ENCODE assay signal across 19 cellular contexts in the genomic region with DNA sequence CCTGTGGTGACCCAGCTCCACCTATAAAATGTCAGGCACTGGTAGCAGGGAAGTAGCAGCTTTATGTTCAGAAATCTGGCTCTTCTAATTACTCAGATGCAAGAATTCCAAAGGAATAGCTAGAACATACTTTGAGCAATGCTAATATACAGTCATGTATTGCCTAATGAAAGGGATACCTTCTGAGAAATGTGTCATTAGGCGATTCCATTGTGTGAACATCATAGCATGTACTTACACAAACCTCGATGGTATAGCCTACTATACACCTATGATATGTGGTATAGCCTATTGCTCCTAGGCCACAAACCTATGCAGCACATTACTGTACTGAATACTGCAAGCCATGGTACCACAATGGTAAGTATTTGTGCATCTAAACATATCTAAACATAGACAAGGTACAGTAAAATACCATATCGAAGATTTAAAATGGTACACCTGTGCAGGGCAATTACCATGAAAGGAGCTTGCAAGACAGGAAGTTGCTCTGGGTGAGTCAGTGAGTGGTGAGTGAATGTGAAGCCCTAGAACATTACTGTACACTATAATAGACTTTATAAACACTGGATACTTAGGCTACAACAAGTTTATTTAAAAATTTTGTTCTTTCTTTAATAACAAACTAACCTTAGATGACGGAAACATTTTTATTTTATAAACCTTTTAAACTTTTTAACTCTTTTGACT. TPM values are rescaled to one million over a fixed set of nuclear protein-coding genes. Genes with fewer than 3 reads are reported as not detected.
DNase-seq lines count a peak whose midpoint lies in the region; ATAC-seq, FAIRE-seq and TF ChIP-seq lines count a peak whose summit lies in the region.
"Had no signal": no experiment of that assay in that cellular context is flagged by ENCODE, and none has a peak within 500 bp of the region (broad histone marks: within the 10 kb centered on the region; RNA-seq: fewer than 3 reads in every experiment).

No MANE protein-coding gene starts in this region.

- no peak for TF ChIP-seq POLR2A in endothelial cell of umbilical vein (IDR thresholded peaks at IDR 0.05; ENCODE audit: low read depth, low read length)

- H3K4me3 ChIP-seq in GM23248, result no peak overlapping the region
- H3K4me3 ChIP-seq in PC-3 (ENCODE audit: low read length), result no peak overlapping the region
- no peak overlapping the region for H3K4me3 ChIP-seq in endothelial cell of umbilical vein (replicated peaks in 1 of 3; ENCODE audit: insufficient read depth in 1 of 3, low read depth in 1 of 3, low read length in 3 of 3)
- H3K4me3 ChIP-seq: left ventricle myocardium inferior, mucosa of descending colon, neural progenitor cell, stomach had no signal

- ATAC-seq in PC-3 (peak; percentile 98), Right ventricle myocardium inferior (no peak), HG03196 (IDR thresholded peaks at IDR 0.05; ENCODE audit: unreplicated experiment) (no peak)
- ATAC-seq: mucosa of descending colon had no signal

- CTCF ChIA-PET in PC-3 (lab: Charles Lee), result interaction anchor here (0.5 kb wide), 1 partner anchor 217 kb away, joined by 3 read pairs; no protein-coding TSS in a partner anchor
- CTCF ChIA-PET in endothelial cell of umbilical vein (lab: Charles Lee), result interaction anchor here (1.2 kb wide), 2 partner anchors 28 to 131 kb away, joined by 3 to 4 read pairs; no protein-coding TSS in a partner anchor

- H3K36me3 ChIP-seq in GM23248 (ENCODE audit: low read depth), result no peaks in the 10 kb centered on the region
- H3K36me3 ChIP-seq in PC-3 (ENCODE audit: low read depth, low read length), result no peaks in the 10 kb centered on the region
- no peaks in the 10 kb centered on the region for H3K36me3 ChIP-seq in endothelial cell of umbilical vein (ENCODE audit: control insufficient read depth in 2 of 2, extremely low read depth in 1 of 2, insufficient read depth in 2 of 2, low read length in 2 of 2)
- H3K36me3 ChIP-seq: left ventricle myocardium inferior, neural progenitor cell, stomach had no signal

- H3K9me1 ChIP-seq in endothelial cell of umbilical vein (replicated peaks; ENCODE audit: control insufficient read depth, extremely low read depth, insufficient read depth, low read length), result no peaks in the 10 kb centered on the region

- peak; percentile 60 for DNase-seq in GM23248
- DNase-seq in PC-3, result peak; percentile 66
- peak; percentile 24 for DNase-seq in endothelial cell of umbilical vein (ENCODE audit: low read depth, low spot score)
- DNase-seq in non-pigmented ciliary epithelial cell (ENCODE audit: low read depth), result peak; percentile 15
- no peak for DNase-seq in superior temporal gyrus (ENCODE audit: extremely low spot score)
- no peak for DNase-seq in Right ventricle myocardium inferior (ENCODE audit: missing footprints)
- DNase-seq in pons (ENCODE audit: low spot score), result no peak
- DNase-seq: activated CD4-positive, alpha-beta T cell treated with anti-CD3 and anti-CD28 coated beads for 48 hours; activated CD8-positive, alpha-beta memory T cell treated with anti-CD3 and anti-CD28 coated beads, Interleukin-2, amount 50 U/mL, for 4 hours; activated effector memory CD4-positive, alpha-beta T cell treated with anti-CD3 and anti-CD28 coated beads, Interleukin-2, amount 50 U/mL, for 16 hours; H9; left ventricle myocardium inferior; mucosa of descending colon; NCI-H1417; NCI-H2171; stomach had no signal

- H3K4me1 ChIP-seq in GM23248 (ENCODE audit: insufficient read depth) (peaks cover 13% of the 10 kb centered on the region), PC-3 (ENCODE audit: insufficient read depth, low read length) (peaks cover 6% of the 10 kb centered on the region; the same call in 1 of the 2 replicates), endothelial cell of umbilical vein (ENCODE audit: control insufficient read depth, extremely low read depth, insufficient read depth, low read length) (no peaks in the 10 kb centered on the region)
- H3K4me1 ChIP-seq: left ventricle myocardium inferior, neural progenitor cell, stomach had no signal

- H3K4me2 ChIP-seq in GM23248 (ENCODE audit: unreplicated experiment), result no peak overlapping the region
- H3K4me2 ChIP-seq in PC-3 (ENCODE audit: low read length), result peak overlapping the region; percentile 42; the same call in 1 of the 2 replicates
- H3K4me2 ChIP-seq in endothelial cell of umbilical vein (ENCODE audit: insufficient read depth, low read length), result no peak overlapping the region
- H3K4me2 ChIP-seq: neural progenitor cell had no signal

- no peak for FAIRE-seq in endothelial cell of umbilical vein (lab: Jason Lieb, UNC)
- FAIRE-seq: urothelium cell line had no signal

- H3K9me3 ChIP-seq in GM23248 (ENCODE audit: low read depth) (no peaks in the 10 kb centered on the region), PC-3 (ENCODE audit: low read length) (peaks cover 4% of the 10 kb centered on the region; the same call in 1 of the 2 replicates), endothelial cell of umbilical vein (replicated peaks; ENCODE audit: control insufficient read depth, insufficient read depth, low read length) (no peaks in the 10 kb centered on the region)
- H3K9me3 ChIP-seq: left ventricle myocardium inferior, mucosa of descending colon, stomach had no signal

- H3K27me3 ChIP-seq in GM23248 (replicated peaks; ENCODE audit: insufficient read depth) (no peaks in the 10 kb centered on the region), PC-3 (ENCODE audit: low read length) (no peaks in the 10 kb centered on the region), endothelial cell of umbilical vein (ENCODE audit: control insufficient read depth in 2 of 2, insufficient read depth in 2 of 2, low read length in 2 of 2) (no peaks in the 10 kb centered on the region)
- H3K27me3 ChIP-seq: neural progenitor cell, stomach had no signal

- dilution Hi-C loops in endothelial cell of umbilical vein (cut with MboI; ENCODE audit: extremely low pct_ligation_motif_present, low sequenced_read_pairs), result no loop called here

- BruUV-seq in PC-3 (replicated peaks; lab: Mats Ljungman, UMichigan), result no TSS peak
- BruUV-seq in endothelial cell of umbilical vein (replicated peaks; lab: Mats Ljungman, UMichigan), result no TSS peak

- TF ChIP-seq CTCF in PC-3 (conservative IDR thresholded peaks at IDR 0.05; ENCODE audit: low read depth, low read length), result no peak
- TF ChIP-seq CTCF in endothelial cell of umbilical vein (IDR thresholded peaks at IDR 0.05; ENCODE audit: extremely low read depth in 1 of 2, insufficient read depth in 1 of 2, low read depth in 1 of 2, low read length in 2 of 2), result no peak

- no peak overlapping the region for H3K9ac ChIP-seq in GM23248
- H3K9ac ChIP-seq in PC-3 (ENCODE audit: low read length), result no peak overlapping the region
- no peak overlapping the region for H3K9ac ChIP-seq in endothelial cell of umbilical vein (replicated peaks; ENCODE audit: extremely low read depth, insufficient read depth, low read length)
- H3K9ac ChIP-seq: neural progenitor cell had no signal

- POLR2A ChIA-PET in PC-3 (lab: Charles Lee; ENCODE audit: unreplicated experiment), result no interaction called here
- POLR2A ChIA-PET in endothelial cell of umbilical vein (lab: Charles Lee), result no interaction called here

- H3K27ac ChIP-seq in GM23248, result no peak overlapping the region
- H3K27ac ChIP-seq in PC-3 (ENCODE audit: low read length), result no peak overlapping the region
- H3K27ac ChIP-seq in endothelial cell of umbilical vein (ENCODE audit: insufficient read depth, low read depth, low read length), result no peak overlapping the region
- H3K27ac ChIP-seq: left ventricle myocardium inferior, neural progenitor cell, stomach had no signal

- H4K20me1 ChIP-seq in GM23248 (ENCODE audit: insufficient read depth), result no peaks in the 10 kb centered on the region
- H4K20me1 ChIP-seq in PC-3 (ENCODE audit: low read length), result no peaks in the 10 kb centered on the region
- no peaks in the 10 kb centered on the region for H4K20me1 ChIP-seq in endothelial cell of umbilical vein (replicated peaks; ENCODE audit: control insufficient read depth, extremely low read depth, insufficient read depth, low read length)

- H3K9me2 ChIP-seq in GM23248 (ENCODE audit: insufficient read depth), result no peaks in the 10 kb centered on the region
- H3K9me2 ChIP-seq in PC-3 (replicated peaks; ENCODE audit: low read length), result 0 out of 2 replicates have a peak, but pooled peaks cover 5% of the 10 kb centered on the region

- 58 to 59% methylated on average over 4 of the region's 4 CpGs for WGBS in GM23248 (ENCODE audit: low coverage in 1 of 2, low lambda C conversion rate in 2 of 2, missing lambda C conversion rate in 2 of 2), 2 experiments

- intact Hi-C loops in PC-3 (cut with micrococcal nuclease) (no loop called here), endothelial cell of umbilical vein (cut with micrococcal nuclease) (no loop called here), Right ventricle myocardium inferior (cut with DNase I) (loop anchor here (10.0 kb wide), 1 partner anchor 218 kb away; no protein-coding TSS in a partner anchor)

- in situ Hi-C loops in GM23248 (cut with MboI), result no loop called here

- H2AFZ ChIP-seq in GM23248, result no peak overlapping the region
- H2AFZ ChIP-seq in PC-3 (ENCODE audit: low read length), result no peak overlapping the region
- H2AFZ ChIP-seq in endothelial cell of umbilical vein (ENCODE audit: low read depth, low read length), result no peak overlapping the region
- H2AFZ ChIP-seq: neural progenitor cell had no signal

- no peaks in the 10 kb centered on the region for H3K79me2 ChIP-seq in GM23248 (ENCODE audit: insufficient read depth)
- no peaks in the 10 kb centered on the region for H3K79me2 ChIP-seq in PC-3 (ENCODE audit: low read length)
- no peaks in the 10 kb centered on the region for H3K79me2 ChIP-seq in endothelial cell of umbilical vein (ENCODE audit: control insufficient read depth, insufficient read depth, low read length)

- H3F3A ChIP-seq in GM23248 (ENCODE audit: insufficient read depth) (peaks cover 7% of the 10 kb centered on the region; the same call in 1 of the 2 replicates), PC-3 (ENCODE audit: low read length, unreplicated experiment) (no peaks in the 10 kb centered on the region)

TF ChIP-seq in endothelial cell of umbilical vein, 7 proteins besides CTCF, POLR2A, EP300 and RAD21:
- TF ChIP-seq FOS (IDR thresholded peaks at IDR 0.05; ENCODE audit: borderline replicate concordance, insufficient read depth, low read length) (peak; percentile 59), JUN (IDR thresholded peaks at IDR 0.05; ENCODE audit: borderline replicate concordance, insufficient read depth, insufficient read length, low read depth) (no peak)

RNA-seq across cellular contexts. Expression of a gene that starts 50.3 kb away (rescaled TPM):
- total RNA-seq in GM23248 (2014; rRNA removed; shearing (Covaris generic)), result 16.0 and 18.6 TPM in 2 replicates
- 8.6 and 9.2 TPM in 2 replicates for polyA plus RNA-seq in GM23248 (2016; fragmentation: Nextera tagmentation; extraction: Ambion mirVana)
- 12.1 and 14.0 TPM in 2 replicates for total RNA-seq in PC-3 (2014; rRNA removed)
- total RNA-seq in endothelial cell of umbilical vein, result 15.9 and 17.5 TPM in 2 replicates
- polyA plus RNA-seq in endothelial cell of umbilical vein, result 3.5 and 4.9 TPM in 2 replicates
- 8.3 and 8.8 TPM in 2 replicates for polyA plus RNA-seq in endothelial cell of umbilical vein (2011; cell fraction: cytosol; rRNA removed)
- 24.8 and 37.8 TPM in 2 replicates for polyA plus RNA-seq in endothelial cell of umbilical vein (2011; cell fraction: nucleus; rRNA removed)
- 10.4 and 14.1 TPM in 2 replicates for polyA plus RNA-seq in endothelial cell of umbilical vein (2012)
- polyA minus RNA-seq in endothelial cell of umbilical vein, result 4.0 and 5.4 TPM in 2 replicates
- 7.4 TPM for polyA minus RNA-seq in endothelial cell of umbilical vein (2011; cell fraction: cytosol; rRNA and poly(A)+ RNA removed)
- 28.3 and 40.4 TPM in 2 replicates for polyA minus RNA-seq in endothelial cell of umbilical vein (2011; cell fraction: nucleus; rRNA and poly(A)+ RNA removed)
- 4.6 TPM for total RNA-seq in Right ventricle myocardium inferior

Comparison
In these comparisons a context has a peak if more than half of its experiments do, and no peak if none do; other contexts are left out.
1. DNase-seq: peak in GM23248 (single experiment), PC-3 (single experiment), endothelial cell of umbilical vein (single experiment) and non-pigmented ciliary epithelial cell (single experiment); none in superior temporal gyrus (single experiment), Right ventricle myocardium inferior (single experiment) and pons (single experiment).